In genomic region chr18:9740076-9740475, GRCh38 we compare ENCODE assay signal across 1 cellular context.
TF ChIP-seq lines count a peak whose summit lies in the region.

No MANE protein-coding gene starts in this region.

TF ChIP-seq in IMR-90, 13 proteins besides CTCF, POLR2A, EP300 and RAD21:
- no peak for TF ChIP-seq RFX5 (IDR thresholded peaks at IDR 0.05; ENCODE audit: low read depth, low read length)
TF ChIP-seq in IMR-90: peak in this region for 0.
